ENCODE assay signal across 7 cellular contexts in genomic region chr12:48165089-48166031, GRCh38.
A peak's percentile ranks its signal among the peaks of the same experiment; 100 is the strongest.
DNase-seq lines count a peak whose midpoint lies in the region; ATAC-seq and TF ChIP-seq lines count a peak whose summit lies in the region.

No MANE protein-coding gene starts in this region.

- no peak overlapping the region for H3K27ac ChIP-seq in DOHH2 (ENCODE audit: low read depth, low read length)

- H3K9me3 ChIP-seq in DOHH2 (ENCODE audit: control insufficient read depth, insufficient read depth, low read length): no peaks in the 10 kb centered on the region

- no peak overlapping the region for H3K4me2 ChIP-seq in DOHH2 (ENCODE audit: low read length)

- peak; percentile 51 for DNase-seq in NCI-H774 (lab: John Stamatoyannopoulos, UW)
- DNase-seq in activated naive CD4-positive, alpha-beta T cell treated with Interleukin-2 at 50 U/mL for 16 hours: peak; percentile 36
- peak; percentile 63 for DNase-seq in germinal center (ENCODE audit: low spot score)
- peak; percentile 35 for DNase-seq in retina

- no peak overlapping the region for H3K4me3 ChIP-seq in DOHH2 (ENCODE audit: low read length)

- H3K27me3 ChIP-seq in DOHH2 (ENCODE audit: control insufficient read depth, low read length): peaks cover 5% of the 10 kb centered on the region; the same call in 1 of the 2 replicates

- TF ChIP-seq CTCF in DOHH2 (IDR thresholded peaks at IDR 0.05; ENCODE audit: low read depth, low read length, poor library complexity, severe bottlenecking): peak; percentile 91

- H3K4me1 ChIP-seq in DOHH2 (ENCODE audit: control insufficient read depth, low read length): no peaks in the 10 kb centered on the region; the same call in 1 of the 2 replicates

- no peaks in the 10 kb centered on the region for H3K9me2 ChIP-seq in DOHH2 (replicated peaks; ENCODE audit: control insufficient read depth, low read length)

- no peaks in the 10 kb centered on the region for H3K79me2 ChIP-seq in DOHH2 (ENCODE audit: control insufficient read depth, low read length)

- no peaks in the 10 kb centered on the region for H3K36me3 ChIP-seq in DOHH2 (ENCODE audit: control insufficient read depth, low read length)

- no peaks in the 10 kb centered on the region for H4K20me1 ChIP-seq in DOHH2 (ENCODE audit: control insufficient read depth, insufficient read depth, low read depth, low read length)

- ATAC-seq in HG02798 (IDR thresholded peaks at IDR 0.05; ENCODE audit: poor library complexity, unreplicated experiment) (peak; percentile 53), GM21447 (IDR thresholded peaks at IDR 0.05; ENCODE audit: unreplicated experiment) (no peak)

- no peaks in the 10 kb centered on the region for H3F3A ChIP-seq in DOHH2 (ENCODE audit: control insufficient read depth, insufficient read depth)
